Comparison of ENCODE assay signal across 8 cellular contexts in the genomic region with DNA sequence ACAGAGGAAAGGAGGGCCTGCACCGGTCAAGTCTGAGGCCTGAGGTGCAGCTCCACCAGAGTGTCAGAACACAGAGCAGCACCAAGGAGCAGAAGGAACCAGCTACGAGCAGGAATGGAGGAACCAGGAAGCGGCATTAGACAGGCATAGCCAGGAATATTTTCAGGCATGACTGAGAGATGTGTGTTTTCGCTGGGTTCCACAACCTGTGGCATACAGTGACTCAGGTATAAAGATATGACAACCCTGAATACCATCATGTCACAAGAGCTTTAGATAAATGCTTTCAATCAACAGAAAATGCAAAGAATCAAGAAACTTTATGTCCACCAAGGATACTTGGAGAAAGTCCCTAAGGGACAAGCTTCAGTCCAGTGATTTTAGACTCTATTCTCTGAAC.
"Had no signal": no experiment of that assay in that cellular context is flagged by ENCODE, and none has a peak within 500 bp of the region (broad histone marks: within the 10 kb centered on the region; RNA-seq: fewer than 3 reads in every experiment).

No MANE protein-coding gene starts in this region.

- H3K4me3 ChIP-seq: GM12878 had no signal

- DNase-seq: GDM1, GF-D8 had no signal

- FAIRE-seq: G401.6, GM12878, GM12891, GM12892, GM18507, GM19239 had no signal
